ENCODE assay signal across 8 cellular contexts in genomic region chrX:129678176-129678880, GRCh38. TPM values are rescaled to one million over a fixed set of nuclear protein-coding genes. Genes with fewer than 3 reads are reported as not detected.
DNase-seq lines count a peak whose midpoint lies in the region; ATAC-seq and TF ChIP-seq lines count a peak whose summit lies in the region.

No MANE protein-coding gene starts in this region.

- H3K27ac Mint-ChIP-seq in CD4-positive, CD25-positive, alpha-beta regulatory T cell = peak overlapping the region in 1 of 3 donors; percentile 29
- H3K27ac Mint-ChIP-seq in activated CD4-positive, alpha-beta T cell treated with anti-CD3 and anti-CD28 coated beads, Interleukin-2, amount 10 ng/mL, durations not matched to agents 24 days and 14 days = no peak overlapping the region

- peak in 48 of 56 donors; percentile 22 to 69 (median 42) for TF ChIP-seq CTCF in dorsolateral prefrontal cortex (IDR thresholded peaks at IDR 0.05 in 54 of 56, conservative IDR thresholded peaks at IDR 0.05 in 2 of 56; ENCODE audit: low read depth in 1 of 56, partially characterized antibody in 56 of 56)

- ATAC-seq in CD4-positive, CD25-positive, alpha-beta regulatory T cell (ENCODE audit: low read depth in 2 of 2) = peak; percentile 89 to 93
- ATAC-seq in GM21576 (IDR thresholded peaks at IDR 0.05; ENCODE audit: unreplicated experiment) (peak; percentile 68), GM21717 (IDR thresholded peaks at IDR 0.05; ENCODE audit: unreplicated experiment) (no peak)

- H3K27me3 Mint-ChIP-seq in CD4-positive, CD25-positive, alpha-beta regulatory T cell = no peaks in the 10 kb centered on the region
- H3K27me3 Mint-ChIP-seq in activated CD4-positive, alpha-beta T cell treated with anti-CD3 and anti-CD28 coated beads, Interleukin-2, amount 10 ng/mL, durations not matched to agents 24 days and 14 days = peaks cover 22% of the 10 kb centered on the region

- no peaks in the 10 kb centered on the region for H3K36me3 ChIP-seq in CD4-positive, CD25-positive, alpha-beta regulatory T cell (ENCODE audit: control insufficient read depth, insufficient read depth, low read length)

- H3K27me3 ChIP-seq in CD4-positive, CD25-positive, alpha-beta regulatory T cell (ENCODE audit: control insufficient read depth, insufficient read depth, low read length) = no peaks in the 10 kb centered on the region
- peaks cover 0 to 50% (median 11%) of the 10 kb centered on the region in 45 donors for H3K27me3 ChIP-seq in dorsolateral prefrontal cortex

- H3K4me1 Mint-ChIP-seq in CD4-positive, CD25-positive, alpha-beta regulatory T cell = peaks cover 0 to 17% (median 7%) of the 10 kb centered on the region in 4 donors
- peaks cover 5% of the 10 kb centered on the region for H3K4me1 Mint-ChIP-seq in activated CD4-positive, alpha-beta T cell treated with anti-CD3 and anti-CD28 coated beads, Interleukin-2, amount 10 ng/mL, durations not matched to agents 24 days and 14 days

- no peaks in the 10 kb centered on the region for H3K9me3 Mint-ChIP-seq in CD4-positive, CD25-positive, alpha-beta regulatory T cell
- H3K9me3 Mint-ChIP-seq in activated CD4-positive, alpha-beta T cell treated with anti-CD3 and anti-CD28 coated beads, Interleukin-2, amount 10 ng/mL, durations not matched to agents 24 days and 14 days = no peaks in the 10 kb centered on the region

- no peak overlapping the region for H3K27ac ChIP-seq in CD4-positive, CD25-positive, alpha-beta regulatory T cell (ENCODE audit: insufficient read depth, low read length, poor library complexity, severe bottlenecking)
- peak overlapping the region in 57 of 59 donors; percentile 6 to 91 (median 82) for H3K27ac ChIP-seq in dorsolateral prefrontal cortex
- H3K27ac ChIP-seq in substantia nigra (ENCODE audit: low read depth, low read length, poor library complexity, severe bottlenecking) = peak overlapping the region; percentile 74

- intact Hi-C loops in activated CD4-positive, alpha-beta T cell treated with anti-CD3 and anti-CD28 coated beads, Interleukin-2, amount 10 ng/mL, durations not matched to agents 24 days and 14 days (cut with micrococcal nuclease) = no loop called here
- intact Hi-C loops in dorsolateral prefrontal cortex (cut with DNase I) = loop anchor here in 1 of 2 donors (5.0 kb wide), 1 partner anchor 49 kb away; no protein-coding TSS in a partner anchor

- peaks cover 9% of the 10 kb centered on the region for H3K4me1 ChIP-seq in CD4-positive, CD25-positive, alpha-beta regulatory T cell (ENCODE audit: control insufficient read depth, insufficient read depth, low read length, poor library complexity, severe bottlenecking)

- no peaks in the 10 kb centered on the region for H3K9me3 ChIP-seq in CD4-positive, CD25-positive, alpha-beta regulatory T cell (ENCODE audit: control insufficient read depth in 2 of 2, low read length in 2 of 2)

- no peaks in the 10 kb centered on the region for H3K36me3 Mint-ChIP-seq in CD4-positive, CD25-positive, alpha-beta regulatory T cell
- H3K36me3 Mint-ChIP-seq in activated CD4-positive, alpha-beta T cell treated with anti-CD3 and anti-CD28 coated beads, Interleukin-2, amount 10 ng/mL, durations not matched to agents 24 days and 14 days (ENCODE audit: low read depth) = no peaks in the 10 kb centered on the region

- peak overlapping the region; percentile 51 to 82 (median 78) for H3K4me3 Mint-ChIP-seq in CD4-positive, CD25-positive, alpha-beta regulatory T cell
- H3K4me3 Mint-ChIP-seq in activated CD4-positive, alpha-beta T cell treated with anti-CD3 and anti-CD28 coated beads, Interleukin-2, amount 10 ng/mL, durations not matched to agents 24 days and 14 days = peak overlapping the region; percentile 50

- peak overlapping the region; percentile 53 for H3K4me3 ChIP-seq in CD4-positive, CD25-positive, alpha-beta regulatory T cell (ENCODE audit: low read depth, low read length)
- H3K4me3 ChIP-seq in dorsolateral prefrontal cortex = peak overlapping the region; percentile 16 to 68 (median 49)

- peak; percentile 37 to 66 (median 47) for DNase-seq in CD4-positive, CD25-positive, alpha-beta regulatory T cell
- DNase-seq in NCI-H2107 (lab: John Stamatoyannopoulos, UW) (peak; percentile 59), dorsolateral prefrontal cortex (peak in 4 of 10 donors; percentile 34 to 70 (median 45)), medulla oblongata (ENCODE audit: extremely low spot score) (peak; percentile 74), substantia nigra (lab: John Stamatoyannopoulos, UW) (peak in 45 of 49 donors; percentile 4 to 66 (median 29))
- DNase-seq in activated CD4-positive, alpha-beta T cell treated with anti-CD3 and anti-CD28 coated beads, Interleukin-2, amount 10 ng/mL, durations not matched to agents 24 days and 14 days = peak; percentile 73

RNA-seq across cellular contexts. Expression of gene APLN, which starts 23.6 kb away (rescaled TPM):
- not detected for total RNA-seq in CD4-positive, CD25-positive, alpha-beta regulatory T cell
- polyA plus RNA-seq in CD4-positive, CD25-positive, alpha-beta regulatory T cell = not detected
- 0.65 and 0.66 TPM in 2 replicates for total RNA-seq in activated CD4-positive, alpha-beta T cell treated with anti-CD3 and anti-CD28 coated beads, Interleukin-2, amount 10 ng/mL, durations not matched to agents 24 days and 14 days
- 10 to 100 TPM in 103 of 120 experiments, 1 to 10 TPM in 17; 3.5 to 69.1 (median 14.9) TPM for total RNA-seq in dorsolateral prefrontal cortex
